Comparison of ENCODE assay signal across 1 cellular context in the genomic region with DNA sequence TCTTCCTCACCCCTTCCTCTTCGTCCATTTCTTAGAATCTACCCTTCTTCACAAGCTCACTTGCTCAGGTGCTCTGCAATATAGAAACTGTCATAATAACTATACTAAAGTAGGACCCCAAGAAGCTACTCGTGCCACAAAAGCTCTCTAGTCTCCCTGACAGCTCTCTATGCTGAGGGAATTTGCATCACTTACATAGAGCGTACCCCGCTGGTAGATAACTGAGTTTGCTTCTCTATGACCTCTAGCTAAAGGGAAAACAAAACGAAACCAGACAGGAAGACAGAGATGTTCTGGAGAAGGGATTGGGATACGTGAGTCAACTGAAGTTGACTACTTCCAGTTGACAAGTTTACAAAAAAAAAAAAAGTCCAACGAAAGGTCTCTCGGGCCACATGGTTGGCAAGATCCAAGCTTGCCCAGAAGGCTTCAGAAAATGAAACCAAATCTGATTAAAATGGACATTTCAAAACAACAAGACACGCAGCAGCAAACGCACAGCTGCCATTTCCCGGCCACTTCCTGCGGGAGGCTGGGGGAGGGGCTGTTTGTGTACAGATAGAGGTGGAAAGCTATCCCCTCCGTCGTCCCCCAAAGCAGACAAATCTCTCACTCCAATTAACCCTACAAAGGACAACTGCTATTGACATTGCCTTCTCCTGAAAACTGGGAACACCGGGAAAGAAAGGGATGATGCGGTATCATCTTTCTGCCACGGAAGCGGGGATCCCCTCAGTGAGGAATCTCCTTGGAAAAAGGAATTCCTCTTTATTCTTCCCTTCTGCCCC.
TF ChIP-seq lines count a peak whose summit lies in the region.

No MANE protein-coding gene starts in this region.

TF ChIP-seq in HEK293T, 16 proteins besides CTCF, POLR2A, EP300 and RAD21 (continued from another document):
- TF ChIP-seq PKNOX1 (IDR thresholded peaks at IDR 0.05): no peak
- TF ChIP-seq SP1 (IDR thresholded peaks at IDR 0.05): no peak
